ENCODE assay signal across 13 cellular contexts in genomic region chr2:191333911-191334357, GRCh38.
DNase-seq lines count a peak whose midpoint lies in the region; ATAC-seq lines count a peak whose summit lies in the region.
"Had no signal": no experiment of that assay in that cellular context is flagged by ENCODE, and none has a peak within 500 bp of the region (broad histone marks: within the 10 kb centered on the region; RNA-seq: fewer than 3 reads in every experiment).

No MANE protein-coding gene starts in this region.

- H3K4me3 Mint-ChIP-seq in activated T-helper 2 cell treated with anti-CD3 and anti-CD28 coated beads, Interferon-gamma antibody, Interleukin-2, Interleukin-4, amounts not matched to agents 10 μg/mL and 5 μg/mL and 100 μg/mL, durations not matched to agents 14 hours and 24 hours and 36 hours (ENCODE audit: low read depth) = no peak overlapping the region
- H3K4me3 Mint-ChIP-seq: activated T-helper 1 cell treated with anti-CD3 and anti-CD28 coated beads, Interleukin-12 subunit alpha, Interleukin-12 subunit beta, Interleukin-2, Interleukin-4 antibody, amounts not matched to agents 30 ng/mL and 10 ng/mL and 1 ng/mL, durations not matched to agents 14 hours and 24 hours and 36 hours; neural crest cell had no signal

- no peaks in the 10 kb centered on the region for H3K36me3 Mint-ChIP-seq in activated T-helper 2 cell treated with anti-CD3 and anti-CD28 coated beads, Interferon-gamma antibody, Interleukin-2, Interleukin-4, amounts not matched to agents 10 μg/mL and 5 μg/mL and 100 μg/mL, durations not matched to agents 14 hours and 24 hours and 36 hours (ENCODE audit: low read depth)

- no peaks in the 10 kb centered on the region for H3K4me1 Mint-ChIP-seq in activated T-helper 2 cell treated with anti-CD3 and anti-CD28 coated beads, Interferon-gamma antibody, Interleukin-2, Interleukin-4, amounts not matched to agents 10 μg/mL and 5 μg/mL and 100 μg/mL, durations not matched to agents 14 hours and 24 hours and 36 hours (ENCODE audit: low read depth)
- H3K4me1 Mint-ChIP-seq: neural crest cell had no signal

- no peaks in the 10 kb centered on the region for H3K27me3 Mint-ChIP-seq in activated T-helper 2 cell treated with anti-CD3 and anti-CD28 coated beads, Interferon-gamma antibody, Interleukin-2, Interleukin-4, amounts not matched to agents 10 μg/mL and 5 μg/mL and 100 μg/mL, durations not matched to agents 14 hours and 24 hours and 36 hours (ENCODE audit: low read depth)

- H3K9me3 Mint-ChIP-seq in activated T-helper 2 cell treated with anti-CD3 and anti-CD28 coated beads, Interferon-gamma antibody, Interleukin-2, Interleukin-4, amounts not matched to agents 10 μg/mL and 5 μg/mL and 100 μg/mL, durations not matched to agents 14 hours and 24 hours and 36 hours = no peaks in the 10 kb centered on the region
- H3K9me3 Mint-ChIP-seq: activated T-helper 1 cell treated with anti-CD3 and anti-CD28 coated beads, Interleukin-12 subunit alpha, Interleukin-12 subunit beta, Interleukin-2, Interleukin-4 antibody, amounts not matched to agents 30 ng/mL and 10 ng/mL and 1 ng/mL, durations not matched to agents 14 hours and 24 hours and 36 hours; neural crest cell had no signal

- intact Hi-C loops in sciatic nerve (cut with DNase I) = no loop called here
- intact Hi-C loops in activated T-helper 2 cell treated with anti-CD3 and anti-CD28 coated beads, Interferon-gamma antibody, Interleukin-2, Interleukin-4, amounts not matched to agents 10 μg/mL and 5 μg/mL and 100 μg/mL, durations not matched to agents 14 hours and 24 hours and 36 hours (cut with micrococcal nuclease) = no loop called here

- ATAC-seq in sciatic nerve = peak; percentile 68

- DNase-seq in ELR (ENCODE audit: low read depth) (peak; percentile 97), NOMO-1 treated with DMSO at 0.1 percent for 48 hours (lab: John Stamatoyannopoulos, UW; ENCODE audit: unreplicated experiment) (peak; percentile 55), dedifferentiated amniotic fluid mesenchymal stem cell (ENCODE audit: extremely low spot score) (peak; percentile 83), sciatic nerve (ENCODE audit: low spot score) (no peak), NCI-H1105 (lab: John Stamatoyannopoulos, UW) (no peak), NCI-H2171 treated with DMSO at 0.1 percent for 48 hours (lab: John Stamatoyannopoulos, UW) (no peak), T-helper 9 cell (no peak)
- no peak for DNase-seq in activated T-helper 2 cell treated with anti-CD3 and anti-CD28 coated beads, Interferon-gamma antibody, Interleukin-2, Interleukin-4, amounts not matched to agents 10 μg/mL and 5 μg/mL and 100 μg/mL, durations not matched to agents 14 hours and 24 hours and 36 hours (ENCODE audit: low spot score)
- DNase-seq: NCI-H1092 treated with DMSO at 0.1 percent for 48 hours; stimulated activated CD4-positive, alpha-beta T cell treated with anti-CD3 and anti-CD28 coated beads, Interleukin-4, amount 100 ng/mL, for 1 hour; testis had no signal

- H3K27ac Mint-ChIP-seq in activated T-helper 2 cell treated with anti-CD3 and anti-CD28 coated beads, Interferon-gamma antibody, Interleukin-2, Interleukin-4, amounts not matched to agents 10 μg/mL and 5 μg/mL and 100 μg/mL, durations not matched to agents 14 hours and 24 hours and 36 hours = no peak overlapping the region
- H3K27ac Mint-ChIP-seq: activated T-helper 1 cell treated with anti-CD3 and anti-CD28 coated beads, Interleukin-12 subunit alpha, Interleukin-12 subunit beta, Interleukin-2, Interleukin-4 antibody, amounts not matched to agents 30 ng/mL and 10 ng/mL and 1 ng/mL, durations not matched to agents 14 hours and 24 hours and 36 hours had no signal

Comparison
In these comparisons a context has a peak if more than half of its experiments do, and no peak if none do; other contexts are left out.
1. DNase-seq: peak in ELR (single experiment), NOMO-1 treated with DMSO at 0.1 percent for 48 hours (single experiment) and dedifferentiated amniotic fluid mesenchymal stem cell (single experiment); none in sciatic nerve (single experiment), NCI-H1105 (single experiment), NCI-H2171 treated with DMSO at 0.1 percent for 48 hours (single experiment), activated T-helper 2 cell treated with anti-CD3 and anti-CD28 coated beads, Interferon-gamma antibody, Interleukin-2, Interleukin-4, amounts not matched to agents 10 μg/mL and 5 μg/mL and 100 μg/mL, durations not matched to agents 14 hours and 24 hours and 36 hours (single experiment) and T-helper 9 cell (single experiment).